Comparison of ENCODE assay signal across 8 cellular contexts in the genomic region with DNA sequence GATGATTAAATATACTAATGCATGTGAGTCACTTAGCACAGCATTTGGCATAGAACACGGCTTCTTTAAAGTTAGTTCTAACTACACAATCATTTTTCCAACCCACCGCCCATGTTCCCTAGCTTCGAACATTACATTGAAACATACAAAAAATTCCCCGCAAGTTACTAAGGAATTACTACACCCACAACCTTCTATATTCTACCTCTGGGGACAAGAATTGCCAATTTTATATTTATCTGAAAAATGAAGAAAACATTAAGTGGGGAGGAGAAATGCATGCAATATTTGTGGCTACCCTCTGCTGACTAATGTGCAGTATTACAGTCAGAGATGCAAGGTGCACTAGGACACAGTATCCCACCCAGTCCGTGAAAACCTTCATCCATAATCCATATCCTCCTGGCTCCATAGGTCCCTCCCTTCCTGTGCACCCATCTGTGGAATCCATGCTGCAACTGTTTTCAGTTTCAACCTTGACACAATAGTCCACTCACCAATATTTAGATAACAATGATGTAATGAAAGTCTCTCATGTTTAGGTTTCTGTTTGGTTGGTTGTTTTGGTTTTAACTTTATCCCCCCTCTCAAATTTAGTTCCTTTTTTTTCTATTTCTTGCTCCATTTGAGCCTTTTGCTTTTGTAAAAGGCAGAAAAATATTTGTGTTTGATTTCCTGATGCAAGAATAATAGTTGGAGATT.
DNase-seq lines count a peak whose midpoint lies in the region; ATAC-seq and TF ChIP-seq lines count a peak whose summit lies in the region.

No MANE protein-coding gene starts in this region.

- H3K4me3 ChIP-seq in SK-N-MC, result peak overlapping the region; percentile 66
- H3K4me3 ChIP-seq in HAP-1, result no peak overlapping the region

- in situ Hi-C loops in HAP-1 (cut with MboI; ENCODE audit: low sequenced_read_pairs), result loop anchor here (10.0 kb wide), 1 partner anchor 296 kb away; no protein-coding TSS in a partner anchor

- H3K4me1 ChIP-seq in HAP-1, result no peaks in the 10 kb centered on the region

- H3K27me3 ChIP-seq in HAP-1 (ENCODE audit: low read depth), result no peaks in the 10 kb centered on the region

- H3K36me3 ChIP-seq in SK-N-MC (ENCODE audit: insufficient read depth, low read length) (no peaks in the 10 kb centered on the region), HAP-1 (replicated peaks) (no peaks in the 10 kb centered on the region)

- H3K9me3 ChIP-seq in SK-N-MC (ENCODE audit: low read depth, low read length) (no peaks in the 10 kb centered on the region), HAP-1 (no peaks in the 10 kb centered on the region)

- ATAC-seq in GM18511 (IDR thresholded peaks at IDR 0.05; ENCODE audit: unreplicated experiment), result no peak

- peak; percentile 49 for TF ChIP-seq CTCF in AG09319 (IDR thresholded peaks at IDR 0.05; ENCODE audit: low read depth, low read length)

- peak overlapping the region; percentile 95 for H3K27ac ChIP-seq in SK-N-MC

- DNase-seq in AG09319 (ENCODE audit: extremely low read depth, low read depth) (no peak), HCEC 1CT (peak; percentile 64), SK-N-MC (ENCODE audit: low read depth, low spot score) (no peak), iris pigment epithelial cell (ENCODE audit: low read depth) (peak; percentile 66), HAP-1 (ENCODE audit: low spot score in 2 of 2) (no peak), epidermal melanocyte (ENCODE audit: insufficient read length, low spot score) (no peak)
- DNase-seq in activated CD4-positive, CD25-positive, alpha-beta regulatory T cell treated with anti-CD3 and anti-CD28 coated beads, Interleukin-2, amount 50 U/mL, for 72 hours, result no peak

- H3K9ac ChIP-seq in SK-N-MC (ENCODE audit: insufficient read length), result peak overlapping the region; percentile 49

Comparison
In these comparisons a context has a peak if more than half of its experiments do, and no peak if none do; other contexts are left out.
1. DNase-seq: peak in HCEC 1CT (single experiment) and iris pigment epithelial cell (single experiment); none in AG09319 (single experiment), SK-N-MC (single experiment), HAP-1 (0 of 2), epidermal melanocyte (single experiment) and activated CD4-positive, CD25-positive, alpha-beta regulatory T cell treated with anti-CD3 and anti-CD28 coated beads, Interleukin-2, amount 50 U/mL, for 72 hours (single experiment).